In genomic region chr7:77540402-77540822, GRCh38 we compare ENCODE assay signal across 13 cellular contexts. TPM values are rescaled to one million over a fixed set of nuclear protein-coding genes. Genes with fewer than 3 reads are reported as not detected.
A peak's percentile ranks its signal among the peaks of the same experiment; 100 is the strongest.
DNase-seq lines count a peak whose midpoint lies in the region; ATAC-seq, FAIRE-seq and TF ChIP-seq lines count a peak whose summit lies in the region.
"Had no signal": no experiment of that assay in that cellular context is flagged by ENCODE, and none has a peak within 500 bp of the region (broad histone marks: within the 10 kb centered on the region; RNA-seq: fewer than 3 reads in every experiment).

No MANE protein-coding gene starts in this region.

- DNase-seq in HepG2 (ENCODE audit: low spot score) (peak; percentile 61), right lobe of liver (no peak), mesothelial cell of epicardium (ENCODE audit: low spot score in 2 of 2, unreplicated experiment in 2 of 2) (no peak), NCI-H345 (lab: John Stamatoyannopoulos, UW) (no peak), ascending aorta (ENCODE audit: low spot score in 2 of 2) (no peak)
- no peak for DNase-seq in NK-92 treated with Interleukin-12 subunit alpha and Interleukin-12 subunit beta, amount 100 ng/mL, for 24 hours (lab: John Stamatoyannopoulos, UW)
- DNase-seq: activated CD8-positive, alpha-beta memory T cell treated with anti-CD3 and anti-CD28 coated beads for 24 hours; activated effector memory CD4-positive, alpha-beta T cell treated with anti-CD3 and anti-CD28 coated beads, Interleukin-2, amount 50 U/mL, for 16 hours; SHP77; stimulated activated CD4-positive, alpha-beta T cell treated with anti-CD3 and anti-CD28 coated beads, Interleukin-12 subunit alpha, Interleukin-12 subunit beta, amount 100 ng/mL, for 4 hours; testis had no signal

- no peak for TF ChIP-seq EP300 in HepG2 (IDR thresholded peaks at IDR 0.05; ENCODE audit: low read depth in 2 of 2, low read length in 2 of 2)
- no peak for TF ChIP-seq EP300 in HepG2 (CRISPR knock-in tag; IDR thresholded peaks at IDR 0.05; ENCODE audit: borderline replicate concordance)

- peaks cover 57% of the 10 kb centered on the region for H3K4me1 Mint-ChIP-seq in dendritic cell treated with granulocyte-macrophage colony-stimulating factor and Interleukin-4, amounts not matched to agents 40 ng/mL and 50 ng/mL, for 4 days (ENCODE audit: low read depth)
- peaks cover 42% of the 10 kb centered on the region for H3K4me1 Mint-ChIP-seq in mesothelial cell of epicardium

- H3K9ac ChIP-seq in HepG2 (ENCODE audit: insufficient read depth, low read depth, low read length), result no peak overlapping the region

- no TSS peak for BruUV-seq in HepG2 (replicated peaks; lab: Mats Ljungman, UMichigan)

- H3K4me2 ChIP-seq in HepG2 (ENCODE audit: low read depth, low read length), result peak overlapping the region; percentile 79

- H3K9me3 ChIP-seq in HepG2 (ENCODE audit: low read length) (no peaks in the 10 kb centered on the region), right lobe of liver (no peaks in the 10 kb centered on the region), ascending aorta (no peaks in the 10 kb centered on the region)
- H3K9me3 ChIP-seq: testis had no signal

- in situ Hi-C loops in HepG2 (cut with HindIII; ENCODE audit: extremely low pct_ligation_motif_present, low pct_unique_long_range_greater_than_20kb), result no loop called here

- TF ChIP-seq CTCF in HepG2 (CRISPR knock-in tag; IDR thresholded peaks at IDR 0.05) (no peak), right lobe of liver (IDR thresholded peaks at IDR 0.05) (peak in 1 of 4 donors; percentile 6), mesothelial cell of epicardium (IDR thresholded peaks at IDR 0.05; ENCODE audit: unreplicated experiment) (no peak), ascending aorta (IDR thresholded peaks at IDR 0.05) (no peak)

- peaks cover 0 to 4% of the 10 kb centered on the region in 2 experiments; a peak in 1 of 5 replicates for H3K36me3 ChIP-seq in HepG2 (replicated peaks in 1 of 2; ENCODE audit: control insufficient read depth in 1 of 2, insufficient read depth in 2 of 2, low read length in 2 of 2)
- H3K36me3 ChIP-seq in right lobe of liver, result no peaks in the 10 kb centered on the region
- H3K36me3 ChIP-seq in ascending aorta, result no peaks in the 10 kb centered on the region

- H3K9me3 Mint-ChIP-seq in dendritic cell treated with granulocyte-macrophage colony-stimulating factor and Interleukin-4, amounts not matched to agents 40 ng/mL and 50 ng/mL, for 4 days, result no peaks in the 10 kb centered on the region
- H3K9me3 Mint-ChIP-seq in mesothelial cell of epicardium, result no peaks in the 10 kb centered on the region

- H3K4me1 ChIP-seq in HepG2 (ENCODE audit: insufficient read depth, low read length), result peaks cover 63% of the 10 kb centered on the region
- peaks cover 0 to 38% (median 2%) of the 10 kb centered on the region in 4 donors for H3K4me1 ChIP-seq in right lobe of liver
- H3K4me1 ChIP-seq in ascending aorta, result peaks cover 0 to 25% of the 10 kb centered on the region in 2 donors
- H3K4me1 ChIP-seq: testis had no signal

- peak overlapping the region; percentile 45 for H3K27ac Mint-ChIP-seq in dendritic cell treated with granulocyte-macrophage colony-stimulating factor and Interleukin-4, amounts not matched to agents 40 ng/mL and 50 ng/mL, for 4 days
- H3K27ac Mint-ChIP-seq in mesothelial cell of epicardium, result no peak overlapping the region

- POLR2A ChIA-PET in HepG2 (lab: Yijun Ruan, JAX), result interaction anchor here (1.0 to 1.4 kb wide), 4 partner anchors 9 to 130 kb away, joined by 3 to 5 read pairs (median 4); partner anchors contain the start of gene GSAP

- intact Hi-C loops in HepG2 (cut with micrococcal nuclease; ENCODE audit: unreplicated experiment) (no loop called here), right lobe of liver (cut with DNase I) (no loop called here), ascending aorta (cut with DNase I) (no loop called here)
- intact Hi-C loops in dendritic cell treated with granulocyte-macrophage colony-stimulating factor and Interleukin-4, amounts not matched to agents 40 ng/mL and 50 ng/mL, for 4 days (cut with micrococcal nuclease), result no loop called here

- TF ChIP-seq RAD21 in HepG2 (CRISPR knock-in tag; IDR thresholded peaks at IDR 0.05), result no peak

- peak overlapping the region; percentile 67 for H3K4me3 Mint-ChIP-seq in dendritic cell treated with granulocyte-macrophage colony-stimulating factor and Interleukin-4, amounts not matched to agents 40 ng/mL and 50 ng/mL, for 4 days
- H3K4me3 Mint-ChIP-seq in mesothelial cell of epicardium, result peak overlapping the region; percentile 95

- WGBS in HepG2 (ENCODE audit: low lambda C conversion rate), result 54% methylated on average over 4 of the region's 4 CpGs
- 49% methylated on average over 4 of the region's 4 CpGs for WGBS in right lobe of liver (ENCODE audit: insufficient coverage, low coverage, low lambda C conversion rate, missing lambda C conversion rate)

- peaks cover 60% of the 10 kb centered on the region for H4K20me1 ChIP-seq in HepG2 (ENCODE audit: insufficient read depth, low read length)

- H3K79me2 ChIP-seq in HepG2 (ENCODE audit: insufficient read depth, low read length), result peaks cover 87% of the 10 kb centered on the region

- no peaks in the 10 kb centered on the region for H3K27me3 Mint-ChIP-seq in dendritic cell treated with granulocyte-macrophage colony-stimulating factor and Interleukin-4, amounts not matched to agents 40 ng/mL and 50 ng/mL, for 4 days
- H3K27me3 Mint-ChIP-seq in mesothelial cell of epicardium (ENCODE audit: low read depth), result no peaks in the 10 kb centered on the region

- H3K4me3 ChIP-seq in HepG2 (replicated peaks in 1 of 3; ENCODE audit: insufficient read depth in 1 of 3, low read depth in 2 of 3, low read length in 3 of 3), result peak overlapping the region in 2 of 3 experiments; percentile 6 to 95; a peak in 3 of 6 replicates
- no peak overlapping the region for H3K4me3 ChIP-seq in right lobe of liver
- H3K4me3 ChIP-seq in ascending aorta, result no peak overlapping the region

- H3K27me3 ChIP-seq in HepG2 (ENCODE audit: control insufficient read depth in 1 of 2, insufficient read depth in 2 of 2, low read length in 2 of 2) (no peaks in the 10 kb centered on the region; a peak in 1 of 5 replicates), right lobe of liver (no peaks in the 10 kb centered on the region), ascending aorta (no peaks in the 10 kb centered on the region)
- H3K27me3 ChIP-seq: testis had no signal

- H3K36me3 Mint-ChIP-seq in dendritic cell treated with granulocyte-macrophage colony-stimulating factor and Interleukin-4, amounts not matched to agents 40 ng/mL and 50 ng/mL, for 4 days (ENCODE audit: low read depth), result peaks cover 42% of the 10 kb centered on the region
- H3K36me3 Mint-ChIP-seq in mesothelial cell of epicardium, result no peaks in the 10 kb centered on the region

- CTCF ChIA-PET in HepG2 (lab: Yijun Ruan, JAX; ENCODE audit: low intra/inter-chr PET ratio, low total read pairs), result no interaction called here

- no peak overlapping the region for H2AFZ ChIP-seq in HepG2 (ENCODE audit: low read length)

- peak overlapping the region; percentile 94 for H3K27ac ChIP-seq in HepG2 (ENCODE audit: extremely low read length, insufficient read depth, low read length)
- H3K27ac ChIP-seq in right lobe of liver, result no peak overlapping the region
- no peak overlapping the region for H3K27ac ChIP-seq in ascending aorta
- H3K27ac ChIP-seq: testis had no signal

- TF ChIP-seq POLR2A in HepG2 (IDR thresholded peaks at IDR 0.05; ENCODE audit: insufficient read depth in 1 of 2, low read depth in 2 of 2, low read length in 2 of 2) (no peak), right lobe of liver (IDR thresholded peaks at IDR 0.05) (no peak)

- ATAC-seq in HepG2 (0 out of 3 replicates have a peak, but pooled peaks have one; percentile 1), right lobe of liver (no peak), HG03571 (IDR thresholded peaks at IDR 0.05; ENCODE audit: unreplicated experiment) (no peak)

- FAIRE-seq in HepG2 (lab: Jason Lieb, UNC), result no peak

RNA-seq across cellular contexts. Expression of gene PTPN12, which starts 3.3 kb away (rescaled TPM):
- total RNA-seq in HepG2 (2016; rRNA removed; fragmentation: Illumina TruSeq; extraction: Trizol) (22.9 and 35.3 TPM in 2 replicates), right lobe of liver (10 to 100 TPM; 14.8 to 44.0 (median 27.3) TPM), mesothelial cell of epicardium (103 to 118 TPM (median 114 TPM) in 3 replicates), ascending aorta (57.4 TPM)
- 32.8 and 40.0 TPM in 2 replicates for total RNA-seq in HepG2 (2016; cell fraction: cytosol; rRNA removed; fragmentation: Illumina TruSeq; extraction: Trizol; ENCODE audit: low read depth)
- total RNA-seq in HepG2 (2016; cell fraction: insoluble cytoplasmic fraction; rRNA removed; fragmentation: Illumina TruSeq; extraction: Trizol), result 19.5 and 36.3 TPM in 2 replicates
- 48.8 and 51.3 TPM in 2 replicates for total RNA-seq in HepG2 (2016; cell fraction: membrane; rRNA removed; fragmentation: Illumina TruSeq; extraction: Trizol)
- 44.6 and 48.2 TPM in 2 replicates for total RNA-seq in HepG2 (2016; cell fraction: nucleus; rRNA removed; fragmentation: Illumina TruSeq; extraction: Trizol)
- 56.7 and 56.8 TPM in 2 replicates for polyA plus RNA-seq in HepG2 (2011; rRNA removed)
- 27.3 and 39.9 TPM in 2 replicates for polyA plus RNA-seq in HepG2 (2011; cell fraction: cytosol; rRNA removed)
- 34.8 and 39.2 TPM in 2 replicates for polyA plus RNA-seq in HepG2 (2011; cell fraction: nucleus; rRNA removed)
- 65.6 and 74.1 TPM in 2 replicates for polyA plus RNA-seq in HepG2 (2012)
- 16.9 and 18.5 TPM in 2 replicates for polyA plus RNA-seq in HepG2 (2016; cell fraction: cytosol; fragmentation: Illumina TruSeq; extraction: Trizol; ENCODE audit: low read depth)
- polyA plus RNA-seq in HepG2 (2016; cell fraction: insoluble cytoplasmic fraction; fragmentation: Illumina TruSeq; extraction: Trizol; ENCODE audit: low read depth), result 69.5 and 80.0 TPM in 2 replicates
- polyA plus RNA-seq in HepG2 (2016; cell fraction: membrane; fragmentation: Illumina TruSeq; extraction: Trizol; ENCODE audit: low read depth), result 53.8 and 63.6 TPM in 2 replicates
- 74.8 and 90.6 TPM in 2 replicates for polyA plus RNA-seq in HepG2 (2016; cell fraction: nucleus; fragmentation: Illumina TruSeq; extraction: Trizol; ENCODE audit: insufficient read depth, low read depth)
- polyA minus RNA-seq in HepG2 (2011; rRNA and poly(A)+ RNA removed; ENCODE audit: low replicate concordance), result 18.1 and 19.2 TPM in 2 replicates
- 20.2 and 25.3 TPM in 2 replicates for polyA minus RNA-seq in HepG2 (2011; cell fraction: cytosol; rRNA and poly(A)+ RNA removed)
- polyA minus RNA-seq in HepG2 (2011; cell fraction: nucleus; rRNA and poly(A)+ RNA removed), result 88.3 and 89.4 TPM in 2 replicates

Comparison
In these comparisons a context has a peak if more than half of its experiments do, and no peak if none do; other contexts are left out.
1. H3K4me3 ChIP-seq: peak in HepG2 (2 of 3); none in right lobe of liver (0 of 3) and ascending aorta (0 of 2).